In genomic region chr1:181033799-181034391, GRCh38 we compare ENCODE assay signal across 1 cellular context.
TF ChIP-seq lines count a peak whose summit lies in the region.

Gene MR1, plus strand, starts transcription at chr1:181033983. Its CDS starts 25 bp downstream, at chr1:181034008.

TF ChIP-seq in K562, 482 proteins besides CTCF, POLR2A, EP300 and RAD21 (continued from another document and continues in another):
- TF ChIP-seq STAT6 (CRISPR knock-in tag; IDR thresholded peaks at IDR 0.05) = no peak
- TF ChIP-seq FOXA3 (CRISPR knock-in tag; conservative IDR thresholded peaks at IDR 0.05 in 1 of 2, IDR thresholded peaks at IDR 0.05 in 1 of 2) = 0 out of 4 replicates have a peak, but pooled peaks of 1 of the 2 experiments have one; percentile 12
- peak in 1 of 2 experiments; percentile 69; a peak in 2 of 4 replicates for TF ChIP-seq HDAC1 (IDR thresholded peaks at IDR 0.05)
- TF ChIP-seq ZNF384 (IDR thresholded peaks at IDR 0.05; ENCODE audit: low read depth, low read length) = peak; percentile 24; the same call in 1 of the 2 replicates
- TF ChIP-seq TSC22D4 (tag; IDR thresholded peaks at IDR 0.05) = no peak
- peak; percentile 95 for TF ChIP-seq CREM (IDR thresholded peaks at IDR 0.05; ENCODE audit: low read depth)
- TF ChIP-seq, protein P1, sequence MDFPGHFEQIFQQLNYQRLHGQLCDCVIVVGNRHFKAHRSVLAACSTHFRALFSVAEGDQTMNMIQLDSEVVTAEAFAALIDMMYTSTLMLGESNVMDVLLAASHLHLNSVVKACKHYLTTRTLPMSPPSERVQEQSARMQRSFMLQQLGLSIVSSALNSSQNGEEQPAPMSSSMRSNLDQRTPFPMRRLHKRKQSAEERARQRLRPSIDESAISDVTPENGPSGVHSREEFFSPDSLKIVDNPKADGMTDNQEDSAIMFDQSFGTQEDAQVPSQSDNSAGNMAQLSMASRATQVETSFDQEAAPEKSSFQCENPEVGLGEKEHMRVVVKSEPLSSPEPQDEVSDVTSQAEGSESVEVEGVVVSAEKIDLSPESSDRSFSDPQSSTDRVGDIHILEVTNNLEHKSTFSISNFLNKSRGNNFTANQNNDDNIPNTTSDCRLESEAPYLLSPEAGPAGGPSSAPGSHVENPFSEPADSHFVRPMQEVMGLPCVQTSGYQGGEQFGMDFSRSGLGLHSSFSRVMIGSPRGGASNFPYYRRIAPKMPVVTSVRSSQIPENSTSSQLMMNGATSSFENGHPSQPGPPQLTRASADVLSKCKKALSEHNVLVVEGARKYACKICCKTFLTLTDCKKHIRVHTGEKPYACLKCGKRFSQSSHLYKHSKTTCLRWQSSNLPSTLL (IDR thresholded peaks at IDR 0.05) = no peak
- TF ChIP-seq, protein P2, sequence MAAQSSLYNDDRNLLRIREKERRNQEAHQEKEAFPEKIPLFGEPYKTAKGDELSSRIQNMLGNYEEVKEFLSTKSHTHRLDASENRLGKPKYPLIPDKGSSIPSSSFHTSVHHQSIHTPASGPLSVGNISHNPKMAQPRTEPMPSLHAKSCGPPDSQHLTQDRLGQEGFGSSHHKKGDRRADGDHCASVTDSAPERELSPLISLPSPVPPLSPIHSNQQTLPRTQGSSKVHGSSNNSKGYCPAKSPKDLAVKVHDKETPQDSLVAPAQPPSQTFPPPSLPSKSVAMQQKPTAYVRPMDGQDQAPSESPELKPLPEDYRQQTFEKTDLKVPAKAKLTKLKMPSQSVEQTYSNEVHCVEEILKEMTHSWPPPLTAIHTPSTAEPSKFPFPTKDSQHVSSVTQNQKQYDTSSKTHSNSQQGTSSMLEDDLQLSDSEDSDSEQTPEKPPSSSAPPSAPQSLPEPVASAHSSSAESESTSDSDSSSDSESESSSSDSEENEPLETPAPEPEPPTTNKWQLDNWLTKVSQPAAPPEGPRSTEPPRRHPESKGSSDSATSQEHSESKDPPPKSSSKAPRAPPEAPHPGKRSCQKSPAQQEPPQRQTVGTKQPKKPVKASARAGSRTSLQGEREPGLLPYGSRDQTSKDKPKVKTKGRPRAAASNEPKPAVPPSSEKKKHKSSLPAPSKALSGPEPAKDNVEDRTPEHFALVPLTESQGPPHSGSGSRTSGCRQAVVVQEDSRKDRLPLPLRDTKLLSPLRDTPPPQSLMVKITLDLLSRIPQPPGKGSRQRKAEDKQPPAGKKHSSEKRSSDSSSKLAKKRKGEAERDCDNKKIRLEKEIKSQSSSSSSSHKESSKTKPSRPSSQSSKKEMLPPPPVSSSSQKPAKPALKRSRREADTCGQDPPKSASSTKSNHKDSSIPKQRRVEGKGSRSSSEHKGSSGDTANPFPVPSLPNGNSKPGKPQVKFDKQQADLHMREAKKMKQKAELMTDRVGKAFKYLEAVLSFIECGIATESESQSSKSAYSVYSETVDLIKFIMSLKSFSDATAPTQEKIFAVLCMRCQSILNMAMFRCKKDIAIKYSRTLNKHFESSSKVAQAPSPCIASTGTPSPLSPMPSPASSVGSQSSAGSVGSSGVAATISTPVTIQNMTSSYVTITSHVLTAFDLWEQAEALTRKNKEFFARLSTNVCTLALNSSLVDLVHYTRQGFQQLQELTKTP (IDR thresholded peaks at IDR 0.05; ENCODE audit: low read depth in 1 of 2, partially characterized antibody in 2 of 2) = peak; percentile 17 to 26
- peak; percentile 85 for TF ChIP-seq NFYB (IDR thresholded peaks at IDR 0.05; ENCODE audit: extremely low read depth, insufficient read length)
- TF ChIP-seq BRF1 (IDR thresholded peaks at IDR 0.05; ENCODE audit: borderline replicate concordance, extremely low read depth, insufficient read length) = no peak
- no peak for TF ChIP-seq RBM17 (IDR thresholded peaks at IDR 0.05; ENCODE audit: borderline replicate concordance, low read depth, low read length)
- TF ChIP-seq EP400 (IDR thresholded peaks at IDR 0.05) = peak; percentile 66
- no peak for TF ChIP-seq KAT2B (IDR thresholded peaks at IDR 0.05; ENCODE audit: low read depth, low read length)
- TF ChIP-seq NR2C1 (IDR thresholded peaks at IDR 0.05) = no peak
- TF ChIP-seq NR2C1 (tag; IDR thresholded peaks at IDR 0.05) = 0 out of 2 replicates have a peak, but pooled peaks have one; percentile 17
- no peak for TF ChIP-seq NR2C2 (CRISPR knock-in tag; IDR thresholded peaks at IDR 0.05)
- peak; percentile 22; the same call in 1 of the 2 replicates for TF ChIP-seq NR2C2 (tag; IDR thresholded peaks at IDR 0.05)
- TF ChIP-seq KHSRP (IDR thresholded peaks at IDR 0.05) = peak; percentile 69
- TF ChIP-seq C11orf30 (IDR thresholded peaks at IDR 0.05; ENCODE audit: low read depth) = peak; percentile 96
- TF ChIP-seq POLR2H (tag; IDR thresholded peaks at IDR 0.05; ENCODE audit: low read depth) = peak; percentile 82
- peak; percentile 71 for TF ChIP-seq SUPT5H (IDR thresholded peaks at IDR 0.05)
- TF ChIP-seq XRCC3 (IDR thresholded peaks at IDR 0.05) = no peak
- TF ChIP-seq KDM5B (IDR thresholded peaks at IDR 0.05; ENCODE audit: insufficient replicate concordance, low read depth, low read length) = peak; percentile 65
- no peak for TF ChIP-seq ARHGAP35 (IDR thresholded peaks at IDR 0.05; ENCODE audit: partially characterized antibody)
- TF ChIP-seq, protein P3, sequence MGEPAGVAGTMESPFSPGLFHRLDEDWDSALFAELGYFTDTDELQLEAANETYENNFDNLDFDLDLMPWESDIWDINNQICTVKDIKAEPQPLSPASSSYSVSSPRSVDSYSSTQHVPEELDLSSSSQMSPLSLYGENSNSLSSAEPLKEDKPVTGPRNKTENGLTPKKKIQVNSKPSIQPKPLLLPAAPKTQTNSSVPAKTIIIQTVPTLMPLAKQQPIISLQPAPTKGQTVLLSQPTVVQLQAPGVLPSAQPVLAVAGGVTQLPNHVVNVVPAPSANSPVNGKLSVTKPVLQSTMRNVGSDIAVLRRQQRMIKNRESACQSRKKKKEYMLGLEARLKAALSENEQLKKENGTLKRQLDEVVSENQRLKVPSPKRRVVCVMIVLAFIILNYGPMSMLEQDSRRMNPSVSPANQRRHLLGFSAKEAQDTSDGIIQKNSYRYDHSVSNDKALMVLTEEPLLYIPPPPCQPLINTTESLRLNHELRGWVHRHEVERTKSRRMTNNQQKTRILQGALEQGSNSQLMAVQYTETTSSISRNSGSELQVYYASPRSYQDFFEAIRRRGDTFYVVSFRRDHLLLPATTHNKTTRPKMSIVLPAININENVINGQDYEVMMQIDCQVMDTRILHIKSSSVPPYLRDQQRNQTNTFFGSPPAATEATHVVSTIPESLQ (CRISPR knock-in tag; IDR thresholded peaks at IDR 0.05) = 0 out of 2 replicates have a peak, but pooled peaks have one; percentile 19
- TF ChIP-seq VEZF1 (CRISPR knock-in tag; IDR thresholded peaks at IDR 0.05) = 0 out of 2 replicates have a peak, but pooled peaks have one; percentile 39
- TF ChIP-seq, protein P4, sequence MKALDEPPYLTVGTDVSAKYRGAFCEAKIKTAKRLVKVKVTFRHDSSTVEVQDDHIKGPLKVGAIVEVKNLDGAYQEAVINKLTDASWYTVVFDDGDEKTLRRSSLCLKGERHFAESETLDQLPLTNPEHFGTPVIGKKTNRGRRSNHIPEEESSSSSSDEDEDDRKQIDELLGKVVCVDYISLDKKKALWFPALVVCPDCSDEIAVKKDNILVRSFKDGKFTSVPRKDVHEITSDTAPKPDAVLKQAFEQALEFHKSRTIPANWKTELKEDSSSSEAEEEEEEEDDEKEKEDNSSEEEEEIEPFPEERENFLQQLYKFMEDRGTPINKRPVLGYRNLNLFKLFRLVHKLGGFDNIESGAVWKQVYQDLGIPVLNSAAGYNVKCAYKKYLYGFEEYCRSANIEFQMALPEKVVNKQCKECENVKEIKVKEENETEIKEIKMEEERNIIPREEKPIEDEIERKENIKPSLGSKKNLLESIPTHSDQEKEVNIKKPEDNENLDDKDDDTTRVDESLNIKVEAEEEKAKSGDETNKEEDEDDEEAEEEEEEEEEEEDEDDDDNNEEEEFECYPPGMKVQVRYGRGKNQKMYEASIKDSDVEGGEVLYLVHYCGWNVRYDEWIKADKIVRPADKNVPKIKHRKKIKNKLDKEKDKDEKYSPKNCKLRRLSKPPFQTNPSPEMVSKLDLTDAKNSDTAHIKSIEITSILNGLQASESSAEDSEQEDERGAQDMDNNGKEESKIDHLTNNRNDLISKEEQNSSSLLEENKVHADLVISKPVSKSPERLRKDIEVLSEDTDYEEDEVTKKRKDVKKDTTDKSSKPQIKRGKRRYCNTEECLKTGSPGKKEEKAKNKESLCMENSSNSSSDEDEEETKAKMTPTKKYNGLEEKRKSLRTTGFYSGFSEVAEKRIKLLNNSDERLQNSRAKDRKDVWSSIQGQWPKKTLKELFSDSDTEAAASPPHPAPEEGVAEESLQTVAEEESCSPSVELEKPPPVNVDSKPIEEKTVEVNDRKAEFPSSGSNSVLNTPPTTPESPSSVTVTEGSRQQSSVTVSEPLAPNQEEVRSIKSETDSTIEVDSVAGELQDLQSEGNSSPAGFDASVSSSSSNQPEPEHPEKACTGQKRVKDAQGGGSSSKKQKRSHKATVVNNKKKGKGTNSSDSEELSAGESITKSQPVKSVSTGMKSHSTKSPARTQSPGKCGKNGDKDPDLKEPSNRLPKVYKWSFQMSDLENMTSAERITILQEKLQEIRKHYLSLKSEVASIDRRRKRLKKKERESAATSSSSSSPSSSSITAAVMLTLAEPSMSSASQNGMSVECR (CRISPR knock-in tag; IDR thresholded peaks at IDR 0.05) = no peak
- peak; percentile 70; the same call in 1 of the 2 replicates for TF ChIP-seq FOXJ2 (tag; IDR thresholded peaks at IDR 0.05)
- TF ChIP-seq RFX5 (IDR thresholded peaks at IDR 0.05; ENCODE audit: low read depth, low read length) = peak; percentile 98
- TF ChIP-seq MAFG (tag; conservative IDR thresholded peaks at IDR 0.05) = peak; percentile 95
- 0 out of 2 replicates have a peak, but pooled peaks have one; percentile 23 for TF ChIP-seq MEF2D (tag; conservative IDR thresholded peaks at IDR 0.05; ENCODE audit: low read depth)
- TF ChIP-seq, protein P5, sequence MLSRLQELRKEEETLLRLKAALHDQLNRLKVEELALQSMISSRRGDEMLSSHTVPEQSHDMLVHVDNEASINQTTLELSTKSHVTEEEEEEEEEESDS (CRISPR knock-in tag; IDR thresholded peaks at IDR 0.05) = no peak
- no peak for TF ChIP-seq COPS2 (conservative IDR thresholded peaks at IDR 0.05)
- TF ChIP-seq HDAC3 (IDR thresholded peaks at IDR 0.05; ENCODE audit: borderline replicate concordance, partially characterized antibody) = no peak
- no peak for TF ChIP-seq XRCC5 (IDR thresholded peaks at IDR 0.05; ENCODE audit: low read depth, low read length)
- peak; percentile 16; the same call in 1 of the 2 replicates for TF ChIP-seq SOX6 (IDR thresholded peaks at IDR 0.05)
- peak; percentile 66; the same call in 1 of the 2 replicates for TF ChIP-seq POLR2AphosphoS5 (IDR thresholded peaks at IDR 0.05; ENCODE audit: control insufficient read depth, insufficient read depth, low read depth, low read length)
- TF ChIP-seq, protein P6, sequence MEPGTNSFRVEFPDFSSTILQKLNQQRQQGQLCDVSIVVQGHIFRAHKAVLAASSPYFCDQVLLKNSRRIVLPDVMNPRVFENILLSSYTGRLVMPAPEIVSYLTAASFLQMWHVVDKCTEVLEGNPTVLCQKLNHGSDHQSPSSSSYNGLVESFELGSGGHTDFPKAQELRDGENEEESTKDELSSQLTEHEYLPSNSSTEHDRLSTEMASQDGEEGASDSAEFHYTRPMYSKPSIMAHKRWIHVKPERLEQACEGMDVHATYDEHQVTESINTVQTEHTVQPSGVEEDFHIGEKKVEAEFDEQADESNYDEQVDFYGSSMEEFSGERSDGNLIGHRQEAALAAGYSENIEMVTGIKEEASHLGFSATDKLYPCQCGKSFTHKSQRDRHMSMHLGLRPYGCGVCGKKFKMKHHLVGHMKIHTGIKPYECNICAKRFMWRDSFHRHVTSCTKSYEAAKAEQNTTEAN (CRISPR knock-in tag; IDR thresholded peaks at IDR 0.05) = no peak
- TF ChIP-seq, protein P7, sequence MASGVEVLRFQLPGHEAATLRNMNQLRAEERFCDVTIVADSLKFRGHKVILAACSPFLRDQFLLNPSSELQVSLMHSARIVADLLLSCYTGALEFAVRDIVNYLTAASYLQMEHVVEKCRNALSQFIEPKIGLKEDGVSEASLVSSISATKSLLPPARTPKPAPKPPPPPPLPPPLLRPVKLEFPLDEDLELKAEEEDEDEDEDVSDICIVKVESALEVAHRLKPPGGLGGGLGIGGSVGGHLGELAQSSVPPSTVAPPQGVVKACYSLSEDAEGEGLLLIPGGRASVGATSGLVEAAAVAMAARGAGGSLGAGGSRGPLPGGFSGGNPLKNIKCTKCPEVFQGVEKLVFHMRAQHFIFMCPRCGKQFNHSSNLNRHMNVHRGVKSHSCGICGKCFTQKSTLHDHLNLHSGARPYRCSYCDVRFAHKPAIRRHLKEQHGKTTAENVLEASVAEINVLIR (CRISPR knock-in tag; IDR thresholded peaks at IDR 0.05) = peak; percentile 81
- peak; percentile 67 for TF ChIP-seq TBP (optimal IDR thresholded peaks at IDR 0.05; ENCODE audit: low read depth, low read length)
- TF ChIP-seq FOXK2 (conservative IDR thresholded peaks at IDR 0.05 in 1 of 2, IDR thresholded peaks at IDR 0.05 in 1 of 2; ENCODE audit: low read depth in 2 of 2) = 0 out of 4 replicates have a peak, but pooled peaks have one; percentile 14 to 24
